ENCODE assay signal across 17 cellular contexts in the genomic region with DNA sequence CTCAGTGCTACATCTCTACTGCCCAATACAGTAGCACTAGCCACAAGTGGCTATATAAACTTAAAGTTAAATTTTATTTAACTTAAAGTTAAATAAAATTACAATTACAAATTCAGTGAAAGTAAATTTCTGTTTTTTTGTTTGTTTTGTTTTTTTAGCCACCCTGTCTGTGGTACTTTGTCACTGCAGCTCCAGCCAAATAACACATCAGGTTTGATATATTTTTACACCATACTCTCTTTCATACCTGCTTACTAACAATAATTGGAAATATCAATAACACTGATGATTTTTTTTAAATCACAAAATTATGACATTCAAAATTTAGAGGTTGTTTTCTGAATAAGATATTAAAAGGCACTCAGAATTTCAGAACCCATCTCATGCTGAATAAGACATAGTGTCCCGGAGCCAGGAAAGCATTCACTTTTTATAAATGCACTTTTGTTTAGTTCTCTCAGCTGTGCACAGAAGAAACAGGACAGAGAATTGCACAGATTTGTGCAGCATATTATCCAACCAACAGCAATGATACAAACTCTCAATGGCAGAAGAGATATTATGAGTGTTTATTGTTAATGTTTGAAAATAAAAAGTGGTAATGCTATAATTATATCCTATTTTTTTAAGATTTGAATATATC.
"Had no signal": no experiment of that assay in that cellular context is flagged by ENCODE, and none has a peak within 500 bp of the region (broad histone marks: within the 10 kb centered on the region; RNA-seq: fewer than 3 reads in every experiment).

No MANE protein-coding gene starts in this region.

- ATAC-seq: activated T-helper 17 cell treated with anti-CD3 and anti-CD28 coated beads, Interleukin-2, amount 50 U/mL, for 72 hours; pancreas; right lobe of liver; stimulated activated memory B cell treated with anti-CD40 and anti-IgM and Interleukin-4, amounts not matched to agents 10 μg/mL and 1 μg/mL and 100 μg/mL, for 72 hours; WTC11 had no signal

- H3K27ac ChIP-seq: adrenal gland, left ventricle myocardium inferior, neutrophil, pancreas, right lobe of liver, stomach, thoracic aorta, upper lobe of left lung had no signal

- DNase-seq: activated T-cell treated with anti-CD3 and anti-CD28 coated beads, Interleukin-2, amount 50 U/mL, for 24 hours; adrenal gland; cerebellar nuclear complex; effector CD4-positive, alpha-beta T cell; left ventricle myocardium inferior; pancreas; right lobe of liver; small intestine; stimulated activated CD4-positive, alpha-beta T cell treated with anti-CD3 and anti-CD28 coated beads, Interleukin-2, amount 100 ng/mL, for 24 hours; stomach; T-helper 1 cell; upper lobe of left lung had no signal
